Comparison of ENCODE assay signal across 1 cellular context in genomic region chr5:74882379-74883134, GRCh38. TPM values are rescaled to one million over a fixed set of nuclear protein-coding genes. Genes with fewer than 3 reads are reported as not detected.
"Had no signal": no experiment of that assay in that cellular context is flagged by ENCODE, and none has a peak within 500 bp of the region (broad histone marks: within the 10 kb centered on the region; RNA-seq: fewer than 3 reads in every experiment).

No MANE protein-coding gene starts in this region.

RNA-seq across cellular contexts. Expression of gene FAM169A, which starts 16.4 kb away (rescaled TPM):
- total RNA-seq: OCI-LY7 had no signal
